Comparison of ENCODE assay signal across 1 cellular context in the genomic region with DNA sequence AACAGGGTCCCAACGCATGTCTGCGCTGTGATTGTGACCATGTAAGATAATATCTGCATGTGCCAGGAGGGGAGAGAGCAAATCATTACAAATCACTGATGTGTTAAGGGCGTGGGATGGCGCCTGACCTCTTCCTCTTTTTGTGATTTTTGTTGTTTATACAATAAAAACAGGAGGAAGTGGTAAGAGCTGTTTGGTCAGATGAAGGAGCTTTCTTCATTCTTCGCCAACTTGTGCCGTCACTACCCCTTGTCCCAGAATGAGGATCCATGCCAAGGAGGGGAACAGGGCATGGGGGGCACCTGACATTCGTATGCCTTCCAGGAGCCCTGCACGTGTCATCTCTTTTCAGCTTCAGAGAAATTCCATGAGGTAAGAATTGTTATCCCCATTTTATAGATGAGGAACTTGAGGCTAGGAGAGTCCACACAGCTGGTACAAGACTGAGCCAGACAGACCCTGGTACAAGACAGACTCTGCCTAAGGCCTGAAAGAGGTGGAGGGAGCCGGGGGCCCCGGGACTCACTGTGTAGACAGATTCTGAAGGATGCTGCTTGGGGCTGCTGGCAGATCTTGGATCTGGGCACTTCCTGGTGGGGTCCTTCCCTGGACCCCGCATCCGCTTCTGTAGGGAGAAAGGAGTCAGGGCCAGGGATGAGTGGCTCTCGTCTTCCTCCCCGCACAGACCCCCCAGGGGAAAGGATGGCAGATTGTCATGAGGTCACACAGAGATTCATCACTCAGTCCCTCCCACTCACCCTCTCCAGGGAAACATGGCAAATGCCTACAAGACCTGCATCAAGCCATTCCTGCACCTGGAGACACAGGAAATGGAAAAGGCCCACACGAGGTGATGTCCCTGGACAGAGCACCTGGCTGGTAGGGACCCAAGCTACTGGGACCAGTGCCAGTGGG.
TF ChIP-seq lines count a peak whose summit lies in the region.

No MANE protein-coding gene starts in this region.

TF ChIP-seq in K562, 482 proteins besides CTCF, POLR2A, EP300 and RAD21 (continued from another document and continues in another):
- TF ChIP-seq, protein P1, sequence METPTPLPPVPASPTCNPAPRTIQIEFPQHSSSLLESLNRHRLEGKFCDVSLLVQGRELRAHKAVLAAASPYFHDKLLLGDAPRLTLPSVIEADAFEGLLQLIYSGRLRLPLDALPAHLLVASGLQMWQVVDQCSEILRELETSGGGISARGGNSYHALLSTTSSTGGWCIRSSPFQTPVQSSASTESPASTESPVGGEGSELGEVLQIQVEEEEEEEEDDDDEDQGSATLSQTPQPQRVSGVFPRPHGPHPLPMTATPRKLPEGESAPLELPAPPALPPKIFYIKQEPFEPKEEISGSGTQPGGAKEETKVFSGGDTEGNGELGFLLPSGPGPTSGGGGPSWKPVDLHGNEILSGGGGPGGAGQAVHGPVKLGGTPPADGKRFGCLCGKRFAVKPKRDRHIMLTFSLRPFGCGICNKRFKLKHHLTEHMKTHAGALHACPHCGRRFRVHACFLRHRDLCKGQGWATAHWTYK (CRISPR knock-in tag; IDR thresholded peaks at IDR 0.05) = no peak
- TF ChIP-seq NR2C2 (CRISPR knock-in tag; IDR thresholded peaks at IDR 0.05) = no peak
- no peak for TF ChIP-seq NR2C2 (tag; IDR thresholded peaks at IDR 0.05)
- TF ChIP-seq NR3C1 (CRISPR knock-in tag; IDR thresholded peaks at IDR 0.05) = no peak
- TF ChIP-seq ETV6 (IDR thresholded peaks at IDR 0.05; ENCODE audit: borderline replicate concordance in 1 of 2, low read depth in 2 of 2, low read length in 1 of 2) = no peak
- TF ChIP-seq ETV6 (CRISPR knock-in tag; IDR thresholded peaks at IDR 0.05; ENCODE audit: borderline replicate concordance) = no peak
- TF ChIP-seq, protein P2, sequence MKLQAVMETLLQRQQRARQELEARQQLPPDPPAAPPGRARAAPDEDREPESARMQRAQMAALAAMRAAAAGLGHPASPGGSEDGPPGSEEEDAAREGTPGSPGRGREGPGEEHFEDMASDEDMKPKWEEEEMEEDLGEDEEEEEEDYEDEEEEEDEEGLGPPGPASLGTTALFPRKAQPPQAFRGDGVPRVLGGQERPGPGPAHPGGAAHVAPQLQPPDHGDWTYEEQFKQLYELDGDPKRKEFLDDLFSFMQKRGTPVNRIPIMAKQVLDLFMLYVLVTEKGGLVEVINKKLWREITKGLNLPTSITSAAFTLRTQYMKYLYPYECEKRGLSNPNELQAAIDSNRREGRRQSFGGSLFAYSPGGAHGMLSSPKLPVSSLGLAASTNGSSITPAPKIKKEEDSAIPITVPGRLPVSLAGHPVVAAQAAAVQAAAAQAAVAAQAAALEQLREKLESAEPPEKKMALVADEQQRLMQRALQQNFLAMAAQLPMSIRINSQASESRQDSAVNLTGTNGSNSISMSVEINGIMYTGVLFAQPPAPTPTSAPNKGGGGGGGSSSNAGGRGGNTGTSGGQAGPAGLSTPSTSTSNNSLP (IDR thresholded peaks at IDR 0.05; ENCODE audit: borderline replicate concordance, low read depth, low read length) = no peak
- TF ChIP-seq, protein P3, sequence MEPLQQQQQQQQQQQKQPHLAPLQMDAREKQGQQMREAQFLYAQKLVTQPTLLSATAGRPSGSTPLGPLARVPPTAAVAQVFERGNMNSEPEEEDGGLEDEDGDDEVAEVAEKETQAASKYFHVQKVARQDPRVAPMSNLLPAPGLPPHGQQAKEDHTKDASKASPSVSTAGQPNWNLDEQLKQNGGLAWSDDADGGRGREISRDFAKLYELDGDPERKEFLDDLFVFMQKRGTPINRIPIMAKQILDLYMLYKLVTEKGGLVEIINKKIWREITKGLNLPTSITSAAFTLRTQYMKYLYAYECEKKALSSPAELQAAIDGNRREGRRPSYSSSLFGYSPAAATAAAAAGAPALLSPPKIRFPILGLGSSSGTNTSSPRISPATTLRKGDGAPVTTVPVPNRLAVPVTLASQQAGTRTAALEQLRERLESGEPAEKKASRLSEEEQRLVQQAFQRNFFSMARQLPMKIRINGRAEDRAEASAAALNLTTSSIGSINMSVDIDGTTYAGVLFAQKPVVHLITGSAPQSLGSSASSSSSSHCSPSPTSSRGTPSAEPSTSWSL (CRISPR knock-in tag; IDR thresholded peaks at IDR 0.05; ENCODE audit: borderline replicate concordance) = no peak
- TF ChIP-seq ZFPM2 (CRISPR knock-in tag; IDR thresholded peaks at IDR 0.05) = no peak
- no peak for TF ChIP-seq SRSF3 (IDR thresholded peaks at IDR 0.05; ENCODE audit: insufficient read depth, low read length)
- TF ChIP-seq, protein P4, sequence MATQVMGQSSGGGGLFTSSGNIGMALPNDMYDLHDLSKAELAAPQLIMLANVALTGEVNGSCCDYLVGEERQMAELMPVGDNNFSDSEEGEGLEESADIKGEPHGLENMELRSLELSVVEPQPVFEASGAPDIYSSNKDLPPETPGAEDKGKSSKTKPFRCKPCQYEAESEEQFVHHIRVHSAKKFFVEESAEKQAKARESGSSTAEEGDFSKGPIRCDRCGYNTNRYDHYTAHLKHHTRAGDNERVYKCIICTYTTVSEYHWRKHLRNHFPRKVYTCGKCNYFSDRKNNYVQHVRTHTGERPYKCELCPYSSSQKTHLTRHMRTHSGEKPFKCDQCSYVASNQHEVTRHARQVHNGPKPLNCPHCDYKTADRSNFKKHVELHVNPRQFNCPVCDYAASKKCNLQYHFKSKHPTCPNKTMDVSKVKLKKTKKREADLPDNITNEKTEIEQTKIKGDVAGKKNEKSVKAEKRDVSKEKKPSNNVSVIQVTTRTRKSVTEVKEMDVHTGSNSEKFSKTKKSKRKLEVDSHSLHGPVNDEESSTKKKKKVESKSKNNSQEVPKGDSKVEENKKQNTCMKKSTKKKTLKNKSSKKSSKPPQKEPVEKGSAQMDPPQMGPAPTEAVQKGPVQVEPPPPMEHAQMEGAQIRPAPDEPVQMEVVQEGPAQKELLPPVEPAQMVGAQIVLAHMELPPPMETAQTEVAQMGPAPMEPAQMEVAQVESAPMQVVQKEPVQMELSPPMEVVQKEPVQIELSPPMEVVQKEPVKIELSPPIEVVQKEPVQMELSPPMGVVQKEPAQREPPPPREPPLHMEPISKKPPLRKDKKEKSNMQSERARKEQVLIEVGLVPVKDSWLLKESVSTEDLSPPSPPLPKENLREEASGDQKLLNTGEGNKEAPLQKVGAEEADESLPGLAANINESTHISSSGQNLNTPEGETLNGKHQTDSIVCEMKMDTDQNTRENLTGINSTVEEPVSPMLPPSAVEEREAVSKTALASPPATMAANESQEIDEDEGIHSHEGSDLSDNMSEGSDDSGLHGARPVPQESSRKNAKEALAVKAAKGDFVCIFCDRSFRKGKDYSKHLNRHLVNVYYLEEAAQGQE (CRISPR knock-in tag; IDR thresholded peaks at IDR 0.05; ENCODE audit: low read depth) = no peak
- no peak for TF ChIP-seq NRF1 (conservative IDR thresholded peaks at IDR 0.05 in 1 of 2, IDR thresholded peaks at IDR 0.05 in 1 of 2)
- TF ChIP-seq ELF2 (CRISPR knock-in tag; IDR thresholded peaks at IDR 0.05) = no peak
- no peak for TF ChIP-seq CCAR2 (IDR thresholded peaks at IDR 0.05; ENCODE audit: low read depth, low read length)
- TF ChIP-seq BCOR (IDR thresholded peaks at IDR 0.05) = no peak
- no peak for TF ChIP-seq FOSL1 (tag; conservative IDR thresholded peaks at IDR 0.05)
- no peak for TF ChIP-seq PHB (CRISPR knock-in tag; IDR thresholded peaks at IDR 0.05)
- TF ChIP-seq ZNF184 (CRISPR knock-in tag; IDR thresholded peaks at IDR 0.05) = no peak
- TF ChIP-seq ZC3H4 (CRISPR knock-in tag; IDR thresholded peaks at IDR 0.05; ENCODE audit: borderline replicate concordance) = no peak
- TF ChIP-seq PCBP1 (IDR thresholded peaks at IDR 0.05; ENCODE audit: low read depth, low read length, poor library complexity, severe bottlenecking) = no peak
- TF ChIP-seq, protein P5, sequence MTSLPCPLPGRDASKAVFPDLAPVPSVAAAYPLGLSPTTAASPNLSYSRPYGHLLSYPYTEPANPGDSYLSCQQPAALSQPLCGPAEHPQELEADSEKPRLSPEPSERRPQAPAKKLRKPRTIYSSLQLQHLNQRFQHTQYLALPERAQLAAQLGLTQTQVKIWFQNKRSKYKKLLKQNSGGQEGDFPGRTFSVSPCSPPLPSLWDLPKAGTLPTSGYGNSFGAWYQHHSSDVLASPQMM (CRISPR knock-in tag; IDR thresholded peaks at IDR 0.05) = no peak
- TF ChIP-seq, protein P6, sequence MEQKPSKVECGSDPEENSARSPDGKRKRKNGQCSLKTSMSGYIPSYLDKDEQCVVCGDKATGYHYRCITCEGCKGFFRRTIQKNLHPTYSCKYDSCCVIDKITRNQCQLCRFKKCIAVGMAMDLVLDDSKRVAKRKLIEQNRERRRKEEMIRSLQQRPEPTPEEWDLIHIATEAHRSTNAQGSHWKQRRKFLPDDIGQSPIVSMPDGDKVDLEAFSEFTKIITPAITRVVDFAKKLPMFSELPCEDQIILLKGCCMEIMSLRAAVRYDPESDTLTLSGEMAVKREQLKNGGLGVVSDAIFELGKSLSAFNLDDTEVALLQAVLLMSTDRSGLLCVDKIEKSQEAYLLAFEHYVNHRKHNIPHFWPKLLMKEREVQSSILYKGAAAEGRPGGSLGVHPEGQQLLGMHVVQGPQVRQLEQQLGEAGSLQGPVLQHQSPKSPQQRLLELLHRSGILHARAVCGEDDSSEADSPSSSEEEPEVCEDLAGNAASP (IDR thresholded peaks at IDR 0.05) = no peak
- TF ChIP-seq, protein P7, sequence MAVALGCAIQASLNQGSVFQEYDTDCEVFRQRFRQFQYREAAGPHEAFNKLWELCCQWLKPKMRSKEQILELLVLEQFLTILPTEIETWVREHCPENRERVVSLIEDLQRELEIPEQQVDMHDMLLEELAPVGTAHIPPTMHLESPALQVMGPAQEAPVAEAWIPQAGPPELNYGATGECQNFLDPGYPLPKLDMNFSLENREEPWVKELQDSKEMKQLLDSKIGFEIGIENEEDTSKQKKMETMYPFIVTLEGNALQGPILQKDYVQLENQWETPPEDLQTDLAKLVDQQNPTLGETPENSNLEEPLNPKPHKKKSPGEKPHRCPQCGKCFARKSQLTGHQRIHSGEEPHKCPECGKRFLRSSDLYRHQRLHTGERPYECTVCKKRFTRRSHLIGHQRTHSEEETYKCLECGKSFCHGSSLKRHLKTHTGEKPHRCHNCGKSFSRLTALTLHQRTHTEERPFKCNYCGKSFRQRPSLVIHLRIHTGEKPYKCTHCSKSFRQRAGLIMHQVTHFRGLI (CRISPR knock-in tag; IDR thresholded peaks at IDR 0.05) = no peak
- no peak for TF ChIP-seq HNRNPUL1 (IDR thresholded peaks at IDR 0.05; ENCODE audit: low read length)
- TF ChIP-seq SAFB (IDR thresholded peaks at IDR 0.05; ENCODE audit: borderline replicate concordance, low read depth, low read length) = no peak
- peak; percentile 48 to 90; a peak in 3 of 4 replicates for TF ChIP-seq RCOR1 (IDR thresholded peaks at IDR 0.05; ENCODE audit: borderline replicate concordance in 1 of 2, low read depth in 2 of 2, low read length in 2 of 2)
- TF ChIP-seq, protein P8, sequence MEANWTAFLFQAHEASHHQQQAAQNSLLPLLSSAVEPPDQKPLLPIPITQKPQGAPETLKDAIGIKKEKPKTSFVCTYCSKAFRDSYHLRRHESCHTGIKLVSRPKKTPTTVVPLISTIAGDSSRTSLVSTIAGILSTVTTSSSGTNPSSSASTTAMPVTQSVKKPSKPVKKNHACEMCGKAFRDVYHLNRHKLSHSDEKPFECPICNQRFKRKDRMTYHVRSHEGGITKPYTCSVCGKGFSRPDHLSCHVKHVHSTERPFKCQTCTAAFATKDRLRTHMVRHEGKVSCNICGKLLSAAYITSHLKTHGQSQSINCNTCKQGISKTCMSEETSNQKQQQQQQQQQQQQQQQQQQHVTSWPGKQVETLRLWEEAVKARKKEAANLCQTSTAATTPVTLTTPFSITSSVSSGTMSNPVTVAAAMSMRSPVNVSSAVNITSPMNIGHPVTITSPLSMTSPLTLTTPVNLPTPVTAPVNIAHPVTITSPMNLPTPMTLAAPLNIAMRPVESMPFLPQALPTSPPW (CRISPR knock-in tag; IDR thresholded peaks at IDR 0.05) = no peak
- TF ChIP-seq, protein P9, sequence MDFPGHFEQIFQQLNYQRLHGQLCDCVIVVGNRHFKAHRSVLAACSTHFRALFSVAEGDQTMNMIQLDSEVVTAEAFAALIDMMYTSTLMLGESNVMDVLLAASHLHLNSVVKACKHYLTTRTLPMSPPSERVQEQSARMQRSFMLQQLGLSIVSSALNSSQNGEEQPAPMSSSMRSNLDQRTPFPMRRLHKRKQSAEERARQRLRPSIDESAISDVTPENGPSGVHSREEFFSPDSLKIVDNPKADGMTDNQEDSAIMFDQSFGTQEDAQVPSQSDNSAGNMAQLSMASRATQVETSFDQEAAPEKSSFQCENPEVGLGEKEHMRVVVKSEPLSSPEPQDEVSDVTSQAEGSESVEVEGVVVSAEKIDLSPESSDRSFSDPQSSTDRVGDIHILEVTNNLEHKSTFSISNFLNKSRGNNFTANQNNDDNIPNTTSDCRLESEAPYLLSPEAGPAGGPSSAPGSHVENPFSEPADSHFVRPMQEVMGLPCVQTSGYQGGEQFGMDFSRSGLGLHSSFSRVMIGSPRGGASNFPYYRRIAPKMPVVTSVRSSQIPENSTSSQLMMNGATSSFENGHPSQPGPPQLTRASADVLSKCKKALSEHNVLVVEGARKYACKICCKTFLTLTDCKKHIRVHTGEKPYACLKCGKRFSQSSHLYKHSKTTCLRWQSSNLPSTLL (IDR thresholded peaks at IDR 0.05) = no peak
- TF ChIP-seq TEAD4 (IDR thresholded peaks at IDR 0.05; ENCODE audit: low read length) = peak; percentile 25; the same call in 1 of the 2 replicates
- TF ChIP-seq TEAD4 (CRISPR knock-in tag; IDR thresholded peaks at IDR 0.05; ENCODE audit: borderline replicate concordance) = no peak
- TF ChIP-seq SNRNP70 (optimal IDR thresholded peaks at IDR 0.05; ENCODE audit: low read depth, low read length) = no peak
- no peak for TF ChIP-seq DACH1 (IDR thresholded peaks at IDR 0.05; ENCODE audit: partially characterized antibody)
- TF ChIP-seq PRPF4 (IDR thresholded peaks at IDR 0.05; ENCODE audit: insufficient read depth, low read depth, low read length, poor library complexity, severe bottlenecking) = no peak
- TF ChIP-seq, protein P10, sequence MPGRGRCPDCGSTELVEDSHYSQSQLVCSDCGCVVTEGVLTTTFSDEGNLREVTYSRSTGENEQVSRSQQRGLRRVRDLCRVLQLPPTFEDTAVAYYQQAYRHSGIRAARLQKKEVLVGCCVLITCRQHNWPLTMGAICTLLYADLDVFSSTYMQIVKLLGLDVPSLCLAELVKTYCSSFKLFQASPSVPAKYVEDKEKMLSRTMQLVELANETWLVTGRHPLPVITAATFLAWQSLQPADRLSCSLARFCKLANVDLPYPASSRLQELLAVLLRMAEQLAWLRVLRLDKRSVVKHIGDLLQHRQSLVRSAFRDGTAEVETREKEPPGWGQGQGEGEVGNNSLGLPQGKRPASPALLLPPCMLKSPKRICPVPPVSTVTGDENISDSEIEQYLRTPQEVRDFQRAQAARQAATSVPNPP (IDR thresholded peaks at IDR 0.05; ENCODE audit: borderline replicate concordance, insufficient read depth, insufficient read length) = no peak
- TF ChIP-seq SMARCA5 (IDR thresholded peaks at IDR 0.05) = no peak
- no peak for TF ChIP-seq POLR3A (IDR thresholded peaks at IDR 0.05; ENCODE audit: borderline replicate concordance, extremely low read depth, insufficient read depth, insufficient read length)
- no peak for TF ChIP-seq HDAC3 (IDR thresholded peaks at IDR 0.05; ENCODE audit: borderline replicate concordance, partially characterized antibody)
- TF ChIP-seq RUNX1 (IDR thresholded peaks at IDR 0.05; ENCODE audit: low read depth) = no peak
- TF ChIP-seq TCF3 (CRISPR knock-in tag; IDR thresholded peaks at IDR 0.05) = no peak
- no peak for TF ChIP-seq CHD1 (IDR thresholded peaks at IDR 0.05; ENCODE audit: low read length)
- no peak for TF ChIP-seq MCM2 (IDR thresholded peaks at IDR 0.05; ENCODE audit: low read depth)
- peak; percentile 84 to 88 for TF ChIP-seq KDM1A (IDR thresholded peaks at IDR 0.05)
